1 cellular context compared by ENCODE assay signal in genomic region chr11:63917685-63918523, GRCh38.
TF ChIP-seq lines count a peak whose summit lies in the region.

No MANE protein-coding gene starts in this region.

TF ChIP-seq in H1, 55 proteins besides CTCF, POLR2A, EP300 and RAD21:
- TF ChIP-seq TAF7 (optimal IDR thresholded peaks at IDR 0.05; ENCODE audit: borderline replicate concordance, low read depth, low read length), result peak; percentile 55
- TF ChIP-seq, protein P1, sequence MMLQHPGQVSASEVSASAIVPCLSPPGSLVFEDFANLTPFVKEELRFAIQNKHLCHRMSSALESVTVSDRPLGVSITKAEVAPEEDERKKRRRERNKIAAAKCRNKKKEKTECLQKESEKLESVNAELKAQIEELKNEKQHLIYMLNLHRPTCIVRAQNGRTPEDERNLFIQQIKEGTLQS (IDR thresholded peaks at IDR 0.05; ENCODE audit: insufficient read depth, low read depth, low read length), result no peak
- no peak for TF ChIP-seq SIRT6 (IDR thresholded peaks at IDR 0.05; ENCODE audit: low read length)
- peak; percentile 46 to 86; a peak in 3 of 4 replicates for TF ChIP-seq SIN3A (conservative IDR thresholded peaks at IDR 0.05 in 1 of 2, IDR thresholded peaks at IDR 0.05 in 1 of 2; ENCODE audit: low read depth in 1 of 2, low read length in 2 of 2)
- TF ChIP-seq CHD2 (IDR thresholded peaks at IDR 0.05; ENCODE audit: low read length), result no peak
- TF ChIP-seq YY1 (IDR thresholded peaks at IDR 0.05; ENCODE audit: low read depth, low read length), result peak; percentile 41; the same call in 1 of the 2 replicates
- TF ChIP-seq SP4 (IDR thresholded peaks at IDR 0.05; ENCODE audit: low read length), result no peak
- no peak for TF ChIP-seq EGR1 (IDR thresholded peaks at IDR 0.05; ENCODE audit: borderline replicate concordance, low read depth, low read length)
- TF ChIP-seq CHD7 (IDR thresholded peaks at IDR 0.05; ENCODE audit: insufficient replicate concordance, low read length), result no peak
- no peak for TF ChIP-seq CBX8 (IDR thresholded peaks at IDR 0.05; ENCODE audit: borderline replicate concordance, low read depth, low read length)
- peak; percentile 48; the same call in 1 of the 2 replicates for TF ChIP-seq E2F6 (IDR thresholded peaks at IDR 0.05)
- no peak for TF ChIP-seq SP2 (IDR thresholded peaks at IDR 0.05; ENCODE audit: low read length)
- peak; percentile 81 for TF ChIP-seq POLR2AphosphoS5 (IDR thresholded peaks at IDR 0.05; ENCODE audit: low read depth, low read length)
- 0 out of 2 replicates have a peak, but pooled peaks have one; percentile 11 for TF ChIP-seq TEAD4 (IDR thresholded peaks at IDR 0.05; ENCODE audit: low read depth, low read length)
- no peak for TF ChIP-seq BCL11A (IDR thresholded peaks at IDR 0.05; ENCODE audit: low read depth in 2 of 2, low read length in 2 of 2)
- TF ChIP-seq HDAC2 (IDR thresholded peaks at IDR 0.05; ENCODE audit: borderline replicate concordance in 1 of 2, low read depth in 2 of 2, low read length in 2 of 2), result peak in 1 of 2 experiments; percentile 68; a peak in 3 of 4 replicates
- no peak for TF ChIP-seq CEBPB (IDR thresholded peaks at IDR 0.05; ENCODE audit: low read depth, low read length)
- TF ChIP-seq EZH2 (IDR thresholded peaks at IDR 0.05; ENCODE audit: low read depth, low read length, severe bottlenecking), result no peak
- peak; percentile 82 for TF ChIP-seq SAP30 (IDR thresholded peaks at IDR 0.05; ENCODE audit: insufficient read depth, insufficient replicate concordance, low read length)
- no peak for TF ChIP-seq SIX5 (IDR thresholded peaks at IDR 0.05; ENCODE audit: low read depth, low read length)
- TF ChIP-seq JUND (IDR thresholded peaks at IDR 0.05; ENCODE audit: low read length), result no peak
- no peak for TF ChIP-seq GTF2F1 (IDR thresholded peaks at IDR 0.05; ENCODE audit: borderline replicate concordance, low read depth, low read length)
- TF ChIP-seq NANOG (IDR thresholded peaks at IDR 0.05; ENCODE audit: insufficient read depth, low read depth, low read length, poor library complexity, severe bottlenecking), result no peak
- TF ChIP-seq CTBP2 (IDR thresholded peaks at IDR 0.05; ENCODE audit: borderline replicate concordance, insufficient read depth, insufficient read length, low read length), result peak; percentile 95
- TF ChIP-seq KDM4A (IDR thresholded peaks at IDR 0.05; ENCODE audit: low read depth, low read length, severe bottlenecking), result no peak
- TF ChIP-seq, protein P2, sequence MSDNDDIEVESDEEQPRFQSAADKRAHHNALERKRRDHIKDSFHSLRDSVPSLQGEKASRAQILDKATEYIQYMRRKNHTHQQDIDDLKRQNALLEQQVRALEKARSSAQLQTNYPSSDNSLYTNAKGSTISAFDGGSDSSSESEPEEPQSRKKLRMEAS (IDR thresholded peaks at IDR 0.05), result peak; percentile 93
- TF ChIP-seq TCF12 (IDR thresholded peaks at IDR 0.05; ENCODE audit: low read depth, low read length), result 0 out of 2 replicates have a peak, but pooled peaks have one; percentile 31
- TF ChIP-seq CREB1 (IDR thresholded peaks at IDR 0.05), result 0 out of 2 replicates have a peak, but pooled peaks have one; percentile 51
- no peak for TF ChIP-seq ATF2 (IDR thresholded peaks at IDR 0.05; ENCODE audit: low read length)
- peak; percentile 41 for TF ChIP-seq ASH2L (IDR thresholded peaks at IDR 0.05; ENCODE audit: low read length)
- 0 out of 2 replicates have a peak, but pooled peaks have one; percentile 13 for TF ChIP-seq SP1 (IDR thresholded peaks at IDR 0.05; ENCODE audit: low read depth, low read length)
- TF ChIP-seq BRCA1 (IDR thresholded peaks at IDR 0.05; ENCODE audit: low read depth, low read length), result no peak
- TF ChIP-seq FOSL1 (IDR thresholded peaks at IDR 0.05; ENCODE audit: insufficient read depth, low read depth, low read length), result no peak
- no peak for TF ChIP-seq RFX5 (IDR thresholded peaks at IDR 0.05; ENCODE audit: borderline replicate concordance, low read depth, low read length)
- no peak for TF ChIP-seq MAFK (IDR thresholded peaks at IDR 0.05; ENCODE audit: low read depth, low read length)
- peak; percentile 76 for TF ChIP-seq TAF1 (IDR thresholded peaks at IDR 0.05; ENCODE audit: low read depth, low read length)
- TF ChIP-seq CHD1 (IDR thresholded peaks at IDR 0.05; ENCODE audit: low read depth, low read length), result no peak
- TF ChIP-seq KDM1A (IDR thresholded peaks at IDR 0.05; ENCODE audit: borderline replicate concordance, low read length), result peak; percentile 86; the same call in 1 of the 2 replicates
- no peak for TF ChIP-seq GABPA (IDR thresholded peaks at IDR 0.05; ENCODE audit: borderline replicate concordance, insufficient read depth, low read length)
- no peak for TF ChIP-seq RXRA (IDR thresholded peaks at IDR 0.05; ENCODE audit: insufficient read depth, low read depth, low read length)
- TF ChIP-seq, protein P3, sequence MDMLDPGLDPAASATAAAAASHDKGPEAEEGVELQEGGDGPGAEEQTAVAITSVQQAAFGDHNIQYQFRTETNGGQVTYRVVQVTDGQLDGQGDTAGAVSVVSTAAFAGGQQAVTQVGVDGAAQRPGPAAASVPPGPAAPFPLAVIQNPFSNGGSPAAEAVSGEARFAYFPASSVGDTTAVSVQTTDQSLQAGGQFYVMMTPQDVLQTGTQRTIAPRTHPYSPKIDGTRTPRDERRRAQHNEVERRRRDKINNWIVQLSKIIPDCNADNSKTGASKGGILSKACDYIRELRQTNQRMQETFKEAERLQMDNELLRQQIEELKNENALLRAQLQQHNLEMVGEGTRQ (IDR thresholded peaks at IDR 0.05; ENCODE audit: low read length), result peak; percentile 64
- TF ChIP-seq RNF2 (IDR thresholded peaks at IDR 0.05; ENCODE audit: borderline replicate concordance, low read depth, low read length, missing control alignments, poor library complexity, severe bottlenecking), result no peak
- no peak for TF ChIP-seq NRF1 (IDR thresholded peaks at IDR 0.05; ENCODE audit: low read depth, low read length)
- TF ChIP-seq KDM5A (IDR thresholded peaks at IDR 0.05; ENCODE audit: low read length), result no peak
- no peak for TF ChIP-seq ZNF274 (IDR thresholded peaks at IDR 0.05; ENCODE audit: borderline replicate concordance, extremely low read depth, low read length)
- TF ChIP-seq JUN (IDR thresholded peaks at IDR 0.05; ENCODE audit: low read depth, low read length), result no peak
- TF ChIP-seq RBBP5 (IDR thresholded peaks at IDR 0.05; ENCODE audit: borderline replicate concordance, low read depth, low read length), result 0 out of 2 replicates have a peak, but pooled peaks have one; percentile 80
- TF ChIP-seq HDAC6 (IDR thresholded peaks at IDR 0.05; ENCODE audit: low read depth, low read length), result no peak
- no peak for TF ChIP-seq SRF (IDR thresholded peaks at IDR 0.05; ENCODE audit: low read depth, low read length)
- peak; percentile 49; the same call in 1 of the 2 replicates for TF ChIP-seq TBP (IDR thresholded peaks at IDR 0.05; ENCODE audit: low read depth, low read length)
- no peak for TF ChIP-seq BACH1 (IDR thresholded peaks at IDR 0.05; ENCODE audit: low read length)
- TF ChIP-seq POU5F1 (IDR thresholded peaks at IDR 0.05; ENCODE audit: low read depth, low read length), result no peak
- TF ChIP-seq PHF8 (conservative IDR thresholded peaks at IDR 0.05; ENCODE audit: low read depth, low read length), result peak; percentile 8; the same call in 1 of the 2 replicates
- 0 out of 2 replicates have a peak, but pooled peaks have one; percentile 41 for TF ChIP-seq SUZ12 (IDR thresholded peaks at IDR 0.05; ENCODE audit: low read length)
- TF ChIP-seq CBX5 (IDR thresholded peaks at IDR 0.05; ENCODE audit: low read depth, low read length), result no peak
